8 cellular contexts compared by ENCODE assay signal in genomic region chr2:189613077-189613636, GRCh38. TPM values are rescaled to one million over a fixed set of nuclear protein-coding genes. Genes with fewer than 3 reads are reported as not detected.
A peak's percentile ranks its signal among the peaks of the same experiment; 100 is the strongest.
DNase-seq lines count a peak whose midpoint lies in the region; ATAC-seq and TF ChIP-seq lines count a peak whose summit lies in the region.

No MANE protein-coding gene starts in this region.

- H2BK120ac ChIP-seq in trophoblast cell (ENCODE audit: insufficient read depth, low read length, poor library complexity): no peak overlapping the region

- H3K9me3 ChIP-seq in trophoblast cell (ENCODE audit: insufficient read depth, low read depth, low read length): no peaks in the 10 kb centered on the region
- no peaks in the 10 kb centered on the region for H3K9me3 ChIP-seq in Peyer's patch

- no peak overlapping the region for H3K18ac ChIP-seq in trophoblast cell (ENCODE audit: low read length)

- H2BK12ac ChIP-seq in trophoblast cell (ENCODE audit: low read length): no peak overlapping the region

- H3K4me3 ChIP-seq in foreskin fibroblast (ENCODE audit: low read depth in 1 of 2, low read length in 2 of 2) (peak overlapping the region; percentile 9 to 31), trophoblast cell (ENCODE audit: low read depth, low read length) (no peak overlapping the region), Peyer's patch (peak overlapping the region in 2 of 4 donors; percentile 14 to 26)

- no peak overlapping the region for H3K14ac ChIP-seq in trophoblast cell (ENCODE audit: low read length)

- no peaks in the 10 kb centered on the region for H3K79me2 ChIP-seq in trophoblast cell (ENCODE audit: control insufficient read depth, insufficient read depth, low read length, poor library complexity)

- TF ChIP-seq CTCF in foreskin fibroblast (IDR thresholded peaks at IDR 0.05; ENCODE audit: low read depth, low read length) (no peak), Peyer's patch (IDR thresholded peaks at IDR 0.05) (no peak)

- no peak overlapping the region for H3K23ac ChIP-seq in trophoblast cell (ENCODE audit: low read length)

- peaks cover 2% of the 10 kb centered on the region for H3K79me1 ChIP-seq in trophoblast cell (ENCODE audit: low read length)

- H3K4me2 ChIP-seq in trophoblast cell (ENCODE audit: low read length): no peak overlapping the region

- H2AK5ac ChIP-seq in trophoblast cell (ENCODE audit: low read length): no peak overlapping the region

- H2BK5ac ChIP-seq in trophoblast cell (ENCODE audit: low read depth, low read length, poor library complexity): no peak overlapping the region

- no peak overlapping the region for H3K4ac ChIP-seq in trophoblast cell (ENCODE audit: low read depth, low read length)

- H4K91ac ChIP-seq in trophoblast cell (ENCODE audit: low read depth, low read length): no peak overlapping the region

- H4K12ac ChIP-seq in trophoblast cell (ENCODE audit: low read depth, low read length): no peak overlapping the region

- DNase-seq in DMS114 treated with DMSO at 0.1 percent for 48 hours (lab: John Stamatoyannopoulos, UW; ENCODE audit: unreplicated experiment) (peak; percentile 43), SK-MEL-5 (ENCODE audit: low read depth, low spot score) (peak; percentile 50), foreskin fibroblast (peak; percentile 87 to 88), trophoblast cell (peak; percentile 66 to 73), Peyer's patch (no peak), SKM-1 (lab: John Stamatoyannopoulos, UW; ENCODE audit: unreplicated experiment) (no peak), activated gamma-delta T cell (lab: John Stamatoyannopoulos, UW) (no peak)

- H2AFZ ChIP-seq in trophoblast cell (ENCODE audit: insufficient read depth, low read length, poor library complexity): no peak overlapping the region

- TF ChIP-seq POLR2A in Peyer's patch (IDR thresholded peaks at IDR 0.05): no peak

- H3K9ac ChIP-seq in trophoblast cell (ENCODE audit: low read length): no peak overlapping the region

- WGBS in trophoblast cell (ENCODE audit: extremely low coverage, insufficient coverage, insufficient read length): no CpG with 5 or more reads among the region's 6 CpGs

- H3K27ac ChIP-seq in trophoblast cell (ENCODE audit: low read depth, low read length) (no peak overlapping the region), Peyer's patch (peak overlapping the region in 2 of 4 donors; percentile 8 to 37)

- H3K4me1 ChIP-seq in trophoblast cell (ENCODE audit: control insufficient read depth in 1 of 2, insufficient read depth in 2 of 2, low read length in 2 of 2): peaks cover 0 to 3% of the 10 kb centered on the region in 2 experiments
- H3K4me1 ChIP-seq in Peyer's patch: no peaks in the 10 kb centered on the region

- H3K36me3 ChIP-seq in trophoblast cell (ENCODE audit: control insufficient read depth in 1 of 2, insufficient read depth in 2 of 2, low read length in 2 of 2) (no peaks in the 10 kb centered on the region), Peyer's patch (no peaks in the 10 kb centered on the region)

- no peak for ATAC-seq in GM19328 (IDR thresholded peaks at IDR 0.05; ENCODE audit: unreplicated experiment)

- in situ Hi-C loops in SK-MEL-5 (cut with HindIII; ENCODE audit: low pct_unique_long_range_greater_than_20kb, low sequenced_read_pairs): no loop called here

- no peak overlapping the region for H4K8ac ChIP-seq in trophoblast cell (ENCODE audit: low read depth, low read length)

- H3K27me3 ChIP-seq in trophoblast cell (ENCODE audit: insufficient read depth, low read length) (no peaks in the 10 kb centered on the region), Peyer's patch (no peaks in the 10 kb centered on the region)

RNA-seq across cellular contexts. Expression of gene SLC40A1, which starts 32.6 kb away (rescaled TPM):
- 0.92 and 2.0 TPM in 2 replicates for total RNA-seq in SK-MEL-5 (2014; rRNA removed; shearing (Covaris generic))
- polyA plus RNA-seq in SK-MEL-5 (2015; cell fraction: cytosol; rRNA removed): 0.26 and 0.51 TPM in 2 replicates
- polyA plus RNA-seq in SK-MEL-5 (2015; cell fraction: nucleus; rRNA removed): 0.21 and 0.47 TPM in 2 replicates
- polyA plus RNA-seq in trophoblast cell (2013): 313 and 338 TPM in 2 replicates
- total RNA-seq in Peyer's patch: 100 to 1,000 TPM in 3 of 4 donors, 10 to 100 TPM in 1; 69.8 to 208 (median 149) TPM

RNA-seq across cellular contexts. Expression of gene ASNSD1, which starts 48.1 kb away (rescaled TPM):
- 56.9 and 58.6 TPM in 2 replicates for total RNA-seq in SK-MEL-5 (2014; rRNA removed; shearing (Covaris generic))
- polyA plus RNA-seq in SK-MEL-5 (2015; cell fraction: cytosol; rRNA removed): 27.9 and 35.8 TPM in 2 replicates
- polyA plus RNA-seq in SK-MEL-5 (2015; cell fraction: nucleus; rRNA removed): 16.6 and 36.6 TPM in 2 replicates
- polyA plus RNA-seq in trophoblast cell (2013): 97.0 and 99.4 TPM in 2 replicates
- total RNA-seq in Peyer's patch: 10 to 100 TPM; 20.4 to 49.5 (median 29.3) TPM

Comparison
In these comparisons a context has a peak if more than half of its experiments do, and no peak if none do; other contexts are left out.
1. DNase-seq: peak in DMS114 treated with DMSO at 0.1 percent for 48 hours (single experiment), SK-MEL-5 (single experiment), foreskin fibroblast (2 of 2) and trophoblast cell (2 of 2); none in Peyer's patch (0 of 3), SKM-1 (single experiment) and activated gamma-delta T cell (single experiment).
2. RNA of gene SLC40A1, which starts 32.6 kb away (total RNA-seq): 69.8 to 208 TPM in Peyer's patch; 0.92 to 2.0 TPM in SK-MEL-5; every median in the first group is over 10 times any median in the second.